In the genomic region with DNA sequence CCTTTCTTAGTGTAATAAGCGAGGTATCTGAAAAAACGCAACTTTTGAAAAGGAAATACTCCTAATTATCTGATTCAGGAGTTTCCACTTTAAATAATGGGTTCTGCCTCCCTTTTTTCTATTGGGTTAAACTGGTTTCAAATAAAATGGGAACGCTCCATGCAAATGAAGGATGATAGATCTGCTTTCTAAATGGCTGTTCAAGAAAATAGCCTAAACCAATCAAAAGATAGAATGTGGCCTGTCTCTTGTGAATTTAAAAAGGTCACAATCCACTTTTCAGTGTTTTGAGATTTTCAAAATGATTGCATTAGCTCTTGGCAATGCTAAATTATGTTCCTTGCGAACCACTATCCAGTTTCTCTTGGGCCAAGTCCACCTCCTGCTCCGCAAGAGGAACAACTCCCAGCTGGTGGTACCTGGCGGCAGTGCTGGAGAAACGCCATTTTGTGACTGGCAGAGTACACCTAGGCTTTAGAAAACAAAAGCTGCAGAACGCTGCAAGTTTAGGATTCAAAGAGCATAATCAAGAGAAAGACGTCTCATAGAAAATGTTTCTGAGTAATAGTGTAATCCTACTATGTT, we compare ENCODE assay signal across 8 cellular contexts. TPM values are rescaled to one million over a fixed set of nuclear protein-coding genes. Genes with fewer than 3 reads are reported as not detected.
DNase-seq lines count a peak whose midpoint lies in the region; ATAC-seq and TF ChIP-seq lines count a peak whose summit lies in the region.

No MANE protein-coding gene starts in this region.

- CTCF ChIA-PET in T-cell (lab: Charles Lee), result interaction anchor here in 1 of 2 donors (0.5 to 3.1 kb wide), 5 partner anchors 11 to 24 kb away, joined by 3 to 23 read pairs (median 9); a partner anchor contains a TSS

- TF ChIP-seq CTCF in fibroblast of mammary gland (conservative IDR thresholded peaks at IDR 0.05; ENCODE audit: control insufficient read depth, insufficient read depth, low read depth, low read length), result no peak

- no peak for DNase-seq in T-helper 1 cell
- no peak for DNase-seq in T-cell
- DNase-seq in fibroblast of mammary gland (ENCODE audit: low read depth), result peak; percentile 23
- no peak for DNase-seq in NCI-H2081 (lab: John Stamatoyannopoulos, UW)
- no peak for DNase-seq in nucleus accumbens (lab: John Stamatoyannopoulos, UW)

- no peak overlapping the region for H3K9ac ChIP-seq in rectal smooth muscle tissue (ENCODE audit: low read length)

- H3K9me3 Mint-ChIP-seq in T-helper 1 cell treated with Interleukin-12 subunit alpha and Interleukin-12 subunit beta and Interleukin-4 antibody, amounts not matched to agents 30 μg/mL and 1 μg/mL, for 36 hours, result peaks cover 6% of the 10 kb centered on the region
- peaks cover 0 to 4% (median 3%) of the 10 kb centered on the region in 3 donors for H3K9me3 Mint-ChIP-seq in T-cell

- no peak overlapping the region for H3K4me3 ChIP-seq in fibroblast of mammary gland (ENCODE audit: control insufficient read depth, low read depth, low read length)
- no peak overlapping the region for H3K4me3 ChIP-seq in rectal smooth muscle tissue (ENCODE audit: low read length)

- H3K4me3 Mint-ChIP-seq in T-helper 1 cell treated with Interleukin-12 subunit alpha and Interleukin-12 subunit beta and Interleukin-4 antibody, amounts not matched to agents 30 μg/mL and 1 μg/mL, for 36 hours, result peak overlapping the region; percentile 99
- peak overlapping the region in 2 of 3 donors; percentile 9 to 85 for H3K4me3 Mint-ChIP-seq in T-cell

- H3K27ac Mint-ChIP-seq in T-helper 1 cell treated with Interleukin-12 subunit alpha and Interleukin-12 subunit beta and Interleukin-4 antibody, amounts not matched to agents 30 μg/mL and 1 μg/mL, for 36 hours, result peak overlapping the region; percentile 100
- H3K27ac Mint-ChIP-seq in T-cell, result no peak overlapping the region

- H3K27me3 ChIP-seq in rectal smooth muscle tissue (ENCODE audit: control insufficient read depth, insufficient read depth, low read length), result no peaks in the 10 kb centered on the region

- H3K4me1 Mint-ChIP-seq in T-helper 1 cell treated with Interleukin-12 subunit alpha and Interleukin-12 subunit beta and Interleukin-4 antibody, amounts not matched to agents 30 μg/mL and 1 μg/mL, for 36 hours (ENCODE audit: low read depth), result peaks cover 46% of the 10 kb centered on the region
- H3K4me1 Mint-ChIP-seq in T-cell, result peaks cover 28 to 33% (median 32%) of the 10 kb centered on the region in 3 donors

- no peaks in the 10 kb centered on the region for H3K36me3 ChIP-seq in rectal smooth muscle tissue (ENCODE audit: control insufficient read depth, insufficient read depth, low read length)

- peaks cover 7% of the 10 kb centered on the region for H3K36me3 Mint-ChIP-seq in T-helper 1 cell treated with Interleukin-12 subunit alpha and Interleukin-12 subunit beta and Interleukin-4 antibody, amounts not matched to agents 30 μg/mL and 1 μg/mL, for 36 hours (ENCODE audit: low read depth)
- no peaks in the 10 kb centered on the region for H3K36me3 Mint-ChIP-seq in T-cell

- ATAC-seq in T-cell (replicated peaks in 1 of 4) (no peak), HG02852 (IDR thresholded peaks at IDR 0.05; ENCODE audit: unreplicated experiment) (no peak)

- no peaks in the 10 kb centered on the region for H3K4me1 ChIP-seq in rectal smooth muscle tissue (ENCODE audit: control insufficient read depth, insufficient read depth, low read length)

- no peaks in the 10 kb centered on the region for H3K27me3 Mint-ChIP-seq in T-helper 1 cell treated with Interleukin-12 subunit alpha and Interleukin-12 subunit beta and Interleukin-4 antibody, amounts not matched to agents 30 μg/mL and 1 μg/mL, for 36 hours (ENCODE audit: low read depth)
- H3K27me3 Mint-ChIP-seq in T-cell, result no peaks in the 10 kb centered on the region

- POLR2A ChIA-PET in T-cell (lab: Charles Lee), result interaction anchor here (0.5 to 15.4 kb wide), 19 partner anchors 12 to 1300 kb away, joined by 3 to 682 read pairs (median 6); a partner anchor contains a TSS

- H3K27ac ChIP-seq in rectal smooth muscle tissue (ENCODE audit: low read depth, low read length), result peak overlapping the region; percentile 55

RNA-seq across cellular contexts. Expression of a gene that starts 56.8 kb away (rescaled TPM):
- 10 to 100 TPM; 20.5 to 29.3 (median 26.2) TPM for total RNA-seq in T-cell
